1 cellular context compared by ENCODE assay signal in genomic region chr17:2592974-2593845, GRCh38.
TF ChIP-seq lines count a peak whose summit lies in the region.

Gene PAFAH1B1 (plus strand): TSS chr17:2593654. CDS start chr17:2638289, 44,635 bp downstream.

TF ChIP-seq in HepG2, 621 proteins besides CTCF, POLR2A, EP300 and RAD21 (continued from another document and continues in another):
- TF ChIP-seq ZNF773 (CRISPR knock-in tag; IDR thresholded peaks at IDR 0.05; ENCODE audit: borderline replicate concordance) (no peak), CREB3 (CRISPR knock-in tag; IDR thresholded peaks at IDR 0.05) (peak; percentile 81; the same call in 1 of the 2 replicates), NCOA5 (CRISPR knock-in tag; IDR thresholded peaks at IDR 0.05) (no peak), ZNF138 (CRISPR knock-in tag; IDR thresholded peaks at IDR 0.05; ENCODE audit: low read depth) (no peak), DNMT1 (CRISPR knock-in tag; IDR thresholded peaks at IDR 0.05) (0 out of 2 replicates have a peak, but pooled peaks have one; percentile 38), PLRG1 (conservative IDR thresholded peaks at IDR 0.05) (no peak), PRMT3 (CRISPR knock-in tag; IDR thresholded peaks at IDR 0.05; ENCODE audit: borderline replicate concordance, low read depth) (no peak), TFE3 (CRISPR knock-in tag; IDR thresholded peaks at IDR 0.05) (peak; percentile 28; the same call in 1 of the 2 replicates), MED8 (CRISPR knock-in tag; IDR thresholded peaks at IDR 0.05; ENCODE audit: insufficient replicate concordance) (no peak), NRL (CRISPR knock-in tag; IDR thresholded peaks at IDR 0.05; ENCODE audit: borderline replicate concordance) (peak; percentile 83; the same call in 1 of the 2 replicates), TIGD3 (CRISPR knock-in tag; IDR thresholded peaks at IDR 0.05; ENCODE audit: borderline replicate concordance) (0 out of 2 replicates have a peak, but pooled peaks have one; percentile 48), CEBPB (IDR thresholded peaks at IDR 0.05; ENCODE audit: borderline replicate concordance, low read depth, low read length) (no peak), NFE2L1 (CRISPR knock-in tag; IDR thresholded peaks at IDR 0.05; ENCODE audit: borderline replicate concordance) (no peak), ZNF281 (CRISPR knock-in tag; IDR thresholded peaks at IDR 0.05; ENCODE audit: borderline replicate concordance) (0 out of 2 replicates have a peak, but pooled peaks have one; percentile 15), FOXO4 (CRISPR knock-in tag; conservative IDR thresholded peaks at IDR 0.05) (no peak), ZNF75D (CRISPR knock-in tag; IDR thresholded peaks at IDR 0.05; ENCODE audit: borderline replicate concordance) (no peak), RBM22 (optimal IDR thresholded peaks at IDR 0.05; ENCODE audit: low read length) (no peak), ZNF335 (CRISPR knock-in tag; IDR thresholded peaks at IDR 0.05) (peak; percentile 40; the same call in 1 of the 2 replicates), IKZF5 (CRISPR knock-in tag; IDR thresholded peaks at IDR 0.05) (no peak), TBP (CRISPR knock-in tag; IDR thresholded peaks at IDR 0.05) (no peak), ZNF747 (CRISPR knock-in tag; IDR thresholded peaks at IDR 0.05; ENCODE audit: borderline replicate concordance) (no peak), GRHL1 (CRISPR knock-in tag; conservative IDR thresholded peaks at IDR 0.05) (no peak), ZBTB40 (IDR thresholded peaks at IDR 0.05) (no peak), ZBTB40 (CRISPR knock-in tag; IDR thresholded peaks at IDR 0.05) (peak; percentile 77; the same call in 1 of the 2 replicates), ZNF468 (CRISPR knock-in tag; IDR thresholded peaks at IDR 0.05) (no peak), SUZ12 (IDR thresholded peaks at IDR 0.05; ENCODE audit: low read depth, low read length) (no peak), ZKSCAN8 (CRISPR knock-in tag; IDR thresholded peaks at IDR 0.05; ENCODE audit: borderline replicate concordance) (no peak), ZNF30 (CRISPR knock-in tag; IDR thresholded peaks at IDR 0.05) (no peak), DR1 (CRISPR knock-in tag; IDR thresholded peaks at IDR 0.05) (no peak), MNT (IDR thresholded peaks at IDR 0.05) (no peak), THAP7 (CRISPR knock-in tag; IDR thresholded peaks at IDR 0.05) (no peak), ZNF101 (CRISPR knock-in tag; IDR thresholded peaks at IDR 0.05; ENCODE audit: borderline replicate concordance, low read depth) (no peak)
